ENCODE assay signal across 20 cellular contexts in genomic region chr15:68305420-68305871, GRCh38. TPM values are rescaled to one million over a fixed set of nuclear protein-coding genes. Genes with fewer than 3 reads are reported as not detected.
DNase-seq lines count a peak whose midpoint lies in the region; ATAC-seq and TF ChIP-seq lines count a peak whose summit lies in the region.
"Had no signal": no experiment of that assay in that cellular context is flagged by ENCODE, and none has a peak within 500 bp of the region (broad histone marks: within the 10 kb centered on the region; RNA-seq: fewer than 3 reads in every experiment).

No MANE protein-coding gene starts in this region.

- H3K4me1 Mint-ChIP-seq in brain = peaks cover 38% of the 10 kb centered on the region

- ATAC-seq in HG02623 (IDR thresholded peaks at IDR 0.05; ENCODE audit: unreplicated experiment) (no peak), lower lobe of right lung (no peak)

- no peak for TF ChIP-seq CTCF in brain (conservative IDR thresholded peaks at IDR 0.05)
- TF ChIP-seq CTCF in tibial artery (IDR thresholded peaks at IDR 0.05) = no peak
- TF ChIP-seq CTCF in lower lobe of right lung (IDR thresholded peaks at IDR 0.05) = no peak

- intact Hi-C loops in tibial artery (cut with DNase I; ENCODE audit: low total_unique reads) = loop anchor here (5.0 to 10.0 kb wide), 4 partner anchors 53 to 372 kb away; no protein-coding TSS in a partner anchor
- intact Hi-C loops in posterior cingulate gyrus (cut with DNase I) = loop anchor here (5.0 kb wide), 2 partner anchors 247 to 572 kb away; no protein-coding TSS in a partner anchor
- intact Hi-C loops in lower lobe of right lung (cut with DNase I) = loop anchor here (10.0 kb wide), 1 partner anchor 79 kb away; no protein-coding TSS in a partner anchor

- peak overlapping the region; percentile 29 to 43 for H3K27ac ChIP-seq in tibial artery
- H3K27ac ChIP-seq in lower lobe of right lung = no peak overlapping the region
- H3K27ac ChIP-seq: 22Rv1, gastrocnemius medialis, tibial nerve had no signal

- H3K9me3 Mint-ChIP-seq in brain = no peaks in the 10 kb centered on the region
- H3K9me3 Mint-ChIP-seq: activated naive CD8-positive, alpha-beta T cell treated with anti-CD3 and anti-CD28 coated beads for 36 hours; activated T-helper 17 cell treated with anti-CD3 and anti-CD28 coated beads, Interleukin-2, amount 50 U/mL, for 72 hours; dendritic cell treated with granulocyte-macrophage colony-stimulating factor and Interleukin-4, amounts not matched to agents 40 ng/mL and 50 ng/mL, for 4 days; stimulated activated effector memory CD8-positive, alpha-beta T cell treated with anti-CD3 and anti-CD28 coated beads, Interleukin-12 subunit alpha, Interleukin-12 subunit beta, amount 100 ng/mL, for 72 hours; WTC11 had no signal

- H3K4me3 ChIP-seq in tibial artery (no peak overlapping the region), lower lobe of right lung (no peak overlapping the region)
- H3K4me3 ChIP-seq: breast epithelium, gastrocnemius medialis, tibial nerve had no signal

- no peak overlapping the region for H3K4me3 Mint-ChIP-seq in brain
- H3K4me3 Mint-ChIP-seq: activated naive CD8-positive, alpha-beta T cell treated with anti-CD3 and anti-CD28 coated beads for 36 hours; dendritic cell treated with granulocyte-macrophage colony-stimulating factor and Interleukin-4, amounts not matched to agents 40 ng/mL and 50 ng/mL, for 4 days had no signal

- H3K4me1 ChIP-seq in tibial artery = peaks cover 0 to 46% (median 20%) of the 10 kb centered on the region in 4 donors
- no peaks in the 10 kb centered on the region for H3K4me1 ChIP-seq in lower lobe of right lung
- H3K4me1 ChIP-seq: breast epithelium had no signal

- DNase-seq in NCI-H2171 treated with DMSO at 0.1 percent for 48 hours (lab: John Stamatoyannopoulos, UW) (peak; percentile 48), NCI-H2171 (lab: John Stamatoyannopoulos, UW) (no peak), kidney tubule cell (ENCODE audit: low spot score) (peak; percentile 26), tibial artery (peak in 1 of 2 donors; percentile 19), posterior cingulate gyrus (no peak), lower lobe of right lung (no peak)
- DNase-seq: gastrocnemius medialis, NCI-H1417 treated with DMSO at 0.1 percent for 48 hours, NCI-H774, T-helper 17 cell had no signal

- H3K27me3 ChIP-seq in tibial artery = no peaks in the 10 kb centered on the region
- H3K27me3 ChIP-seq in lower lobe of right lung (ENCODE audit: low read depth) = no peaks in the 10 kb centered on the region
- H3K27me3 ChIP-seq: breast epithelium, gastrocnemius medialis, tibial nerve had no signal

- H3K9me3 ChIP-seq in tibial artery = no peaks in the 10 kb centered on the region
- H3K9me3 ChIP-seq in lower lobe of right lung = no peaks in the 10 kb centered on the region
- H3K9me3 ChIP-seq: breast epithelium, gastrocnemius medialis, tibial nerve had no signal

- H3K36me3 ChIP-seq in tibial artery (peaks cover 29 to 32% (median 31%) of the 10 kb centered on the region in 3 donors), lower lobe of right lung (no peaks in the 10 kb centered on the region)
- H3K36me3 ChIP-seq: breast epithelium, gastrocnemius medialis, tibial nerve had no signal

- H3K27me3 Mint-ChIP-seq in brain = peaks cover 12% of the 10 kb centered on the region
- H3K27me3 Mint-ChIP-seq: activated T-helper 17 cell treated with anti-CD3 and anti-CD28 coated beads, Interleukin-2, amount 50 U/mL, for 72 hours; dendritic cell treated with granulocyte-macrophage colony-stimulating factor and Interleukin-4, amounts not matched to agents 40 ng/mL and 50 ng/mL, for 4 days had no signal

- peak overlapping the region in 4 of 5 experiments; percentile 16 to 58 (median 30) for H3K27ac Mint-ChIP-seq in brain
- H3K27ac Mint-ChIP-seq: activated naive CD8-positive, alpha-beta T cell treated with anti-CD3 and anti-CD28 coated beads for 36 hours had no signal

- no peaks in the 10 kb centered on the region for H3K36me3 Mint-ChIP-seq in brain
- H3K36me3 Mint-ChIP-seq: activated naive CD8-positive, alpha-beta T cell treated with anti-CD3 and anti-CD28 coated beads for 36 hours; WTC11 had no signal

RNA-seq across cellular contexts. Expression of gene FEM1B, which starts 27.9 kb away (rescaled TPM):
- 15.5 TPM for polyA plus RNA-seq in brain (ENCODE audit: insufficient read depth, low read depth, low replicate concordance)
- 55.3 TPM for total RNA-seq in lower lobe of right lung

Comparison
In these comparisons a context has a peak if more than half of its experiments do, and no peak if none do; other contexts are left out.
1. DNase-seq: peak in NCI-H2171 treated with DMSO at 0.1 percent for 48 hours (single experiment) and kidney tubule cell (single experiment); none in NCI-H2171 (single experiment), posterior cingulate gyrus (0 of 10) and lower lobe of right lung (single experiment).